23 cellular contexts compared by ENCODE assay signal in genomic region chr16:88589441-88589840, GRCh38. TPM values are rescaled to one million over a fixed set of nuclear protein-coding genes. Genes with fewer than 3 reads are reported as not detected.
DNase-seq lines count a peak whose midpoint lies in the region; ATAC-seq and TF ChIP-seq lines count a peak whose summit lies in the region.
"Had no signal": no experiment of that assay in that cellular context is flagged by ENCODE, and none has a peak within 500 bp of the region (broad histone marks: within the 10 kb centered on the region; RNA-seq: fewer than 3 reads in every experiment).

No MANE protein-coding gene starts in this region.

- no peak for TF ChIP-seq POLR2A in esophagus squamous epithelium (IDR thresholded peaks at IDR 0.05)

- H3K9me3 ChIP-seq in CD4-positive, alpha-beta T cell (ENCODE audit: control insufficient read depth, low read length): no peaks in the 10 kb centered on the region
- H3K9me3 ChIP-seq in effector memory CD4-positive, alpha-beta T cell (ENCODE audit: control insufficient read depth, low read length): no peaks in the 10 kb centered on the region
- H3K9me3 ChIP-seq in esophagus squamous epithelium: no peaks in the 10 kb centered on the region
- H3K9me3 ChIP-seq: A549, right atrium auricular region, upper lobe of right lung had no signal

- H3K4me1 Mint-ChIP-seq in activated CD4-positive, alpha-beta T cell treated with anti-CD3 and anti-CD28 coated beads, Interleukin-2, amount 10 ng/mL, durations not matched to agents 7 days and 5 days: peaks cover 43% of the 10 kb centered on the region
- peaks cover 43% of the 10 kb centered on the region for H3K4me1 Mint-ChIP-seq in CD4-positive, alpha-beta T cell (ENCODE audit: low read depth)

- 83% methylated on average over 11 of the region's 11 CpGs for WGBS in esophagus squamous epithelium, 2 donors

- no peak overlapping the region for H3K27ac ChIP-seq in CD4-positive, alpha-beta T cell (ENCODE audit: low read depth, low read length)
- peak overlapping the region; percentile 28 for H3K27ac ChIP-seq in effector memory CD4-positive, alpha-beta T cell (ENCODE audit: insufficient read depth, low read length, poor library complexity, severe bottlenecking)
- H3K27ac ChIP-seq in esophagus squamous epithelium: no peak overlapping the region
- H3K27ac ChIP-seq: A549, coronary artery, right atrium auricular region, upper lobe of right lung had no signal

- H3K36me3 ChIP-seq in effector memory CD4-positive, alpha-beta T cell (ENCODE audit: control insufficient read depth, insufficient read depth, low read length): peaks cover 40% of the 10 kb centered on the region
- peaks cover 18 to 97% (median 27%) of the 10 kb centered on the region in 3 donors for H3K36me3 ChIP-seq in esophagus squamous epithelium

- no peaks in the 10 kb centered on the region for H3K9me3 Mint-ChIP-seq in activated CD4-positive, alpha-beta T cell treated with anti-CD3 and anti-CD28 coated beads, Interleukin-2, amount 10 ng/mL, durations not matched to agents 7 days and 5 days
- no peaks in the 10 kb centered on the region for H3K9me3 Mint-ChIP-seq in CD4-positive, alpha-beta T cell

- H3K27me3 Mint-ChIP-seq in activated CD4-positive, alpha-beta T cell treated with anti-CD3 and anti-CD28 coated beads, Interleukin-2, amount 10 ng/mL, durations not matched to agents 7 days and 5 days: no peaks in the 10 kb centered on the region
- H3K27me3 Mint-ChIP-seq in CD4-positive, alpha-beta T cell: no peaks in the 10 kb centered on the region
- H3K27me3 Mint-ChIP-seq: B cell had no signal

- POLR2A ChIA-PET in activated CD4-positive, alpha-beta T cell treated with anti-CD3 and anti-CD28 coated beads, Interleukin-2, amount 10 ng/mL, durations not matched to agents 7 days and 5 days (lab: Charles Lee): no interaction called here
- POLR2A ChIA-PET in CD4-positive, alpha-beta T cell (lab: Charles Lee): no interaction called here

- H3K27ac Mint-ChIP-seq in activated CD4-positive, alpha-beta T cell treated with anti-CD3 and anti-CD28 coated beads, Interleukin-2, amount 10 ng/mL, durations not matched to agents 7 days and 5 days: peak overlapping the region; percentile 74
- H3K27ac Mint-ChIP-seq in CD4-positive, alpha-beta T cell: peak overlapping the region; percentile 87
- H3K27ac Mint-ChIP-seq: B cell had no signal

- H3K27me3 ChIP-seq in CD4-positive, alpha-beta T cell (ENCODE audit: control insufficient read depth, insufficient read depth, low read length): no peaks in the 10 kb centered on the region
- no peaks in the 10 kb centered on the region for H3K27me3 ChIP-seq in effector memory CD4-positive, alpha-beta T cell (replicated peaks; ENCODE audit: control insufficient read depth, insufficient read depth, low read length, poor library complexity, severe bottlenecking)
- no peaks in the 10 kb centered on the region for H3K27me3 ChIP-seq in esophagus squamous epithelium
- H3K27me3 ChIP-seq: right atrium auricular region, upper lobe of right lung had no signal

- TF ChIP-seq CTCF in CD4-positive, alpha-beta T cell (IDR thresholded peaks at IDR 0.05): no peak
- no peak for TF ChIP-seq CTCF in esophagus squamous epithelium (IDR thresholded peaks at IDR 0.05)

- no peak for DNase-seq in activated CD4-positive, alpha-beta T cell treated with anti-CD3 and anti-CD28 coated beads, Interleukin-2, amount 10 ng/mL, durations not matched to agents 7 days and 5 days
- no peak for DNase-seq in activated CD4-positive, alpha-beta T cell treated with anti-CD3 and anti-CD28 coated beads for 1 hour
- DNase-seq in CD4-positive, alpha-beta T cell: no peak
- DNase-seq in activated CD4-positive, CD25-positive, alpha-beta regulatory T cell (lab: John Stamatoyannopoulos, UW): peak in 3 of 4 experiments; percentile 25 to 28 (median 25)
- no peak for DNase-seq in effector memory CD4-positive, alpha-beta T cell
- DNase-seq in A172 (ENCODE audit: low spot score): no peak
- no peak for DNase-seq in esophagus squamous epithelium (lab: John Stamatoyannopoulos, UW)
- DNase-seq: activated T-cell treated with anti-CD3 and anti-CD28 coated beads, Interleukin-2, amount 50 U/mL, for 48 hours; amygdala; Karpas-422; NCI-H1930; NCI-H226; NCI-H774; stimulated activated CD4-positive, alpha-beta T cell treated with anti-CD3 and anti-CD28 coated beads, Interleukin-4, amount 100 ng/mL, for 4 hours; substantia nigra; upper lobe of right lung had no signal

- ATAC-seq in CD4-positive, alpha-beta T cell (ENCODE audit: poor library complexity): peak; percentile 38
- no peak for ATAC-seq in GM21390 (IDR thresholded peaks at IDR 0.05; ENCODE audit: unreplicated experiment)
- ATAC-seq: A549, upper lobe of right lung had no signal

- H3K4me3 ChIP-seq in effector memory CD4-positive, alpha-beta T cell (ENCODE audit: insufficient read depth, low read depth, low read length, poor library complexity, severe bottlenecking): no peak overlapping the region
- no peak overlapping the region for H3K4me3 ChIP-seq in esophagus squamous epithelium
- H3K4me3 ChIP-seq: A549, coronary artery, right atrium auricular region, upper lobe of right lung had no signal

- H3K36me3 Mint-ChIP-seq in activated CD4-positive, alpha-beta T cell treated with anti-CD3 and anti-CD28 coated beads, Interleukin-2, amount 10 ng/mL, durations not matched to agents 7 days and 5 days (ENCODE audit: low read depth): peaks cover 44% of the 10 kb centered on the region
- H3K36me3 Mint-ChIP-seq in CD4-positive, alpha-beta T cell (ENCODE audit: low read depth): peaks cover 75% of the 10 kb centered on the region

- peaks cover 7% of the 10 kb centered on the region for H3K4me1 ChIP-seq in effector memory CD4-positive, alpha-beta T cell (ENCODE audit: control insufficient read depth, insufficient read depth, low read length, poor library complexity, severe bottlenecking)
- peaks cover 0 to 7% (median 3%) of the 10 kb centered on the region in 3 donors for H3K4me1 ChIP-seq in esophagus squamous epithelium
- H3K4me1 ChIP-seq: A549, upper lobe of right lung had no signal

- CTCF ChIA-PET in activated CD4-positive, alpha-beta T cell treated with anti-CD3 and anti-CD28 coated beads, Interleukin-2, amount 10 ng/mL, durations not matched to agents 7 days and 5 days (lab: Charles Lee): interaction anchor here (0.9 to 1.3 kb wide), 3 partner anchors 19 to 134 kb away, joined by 3 to 4 read pairs (median 3); partner anchors contain the start of gene ZC3H18
- CTCF ChIA-PET in CD4-positive, alpha-beta T cell (lab: Charles Lee): no interaction called here

- H3K4me3 Mint-ChIP-seq in activated CD4-positive, alpha-beta T cell treated with anti-CD3 and anti-CD28 coated beads, Interleukin-2, amount 10 ng/mL, durations not matched to agents 7 days and 5 days: no peak overlapping the region
- no peak overlapping the region for H3K4me3 Mint-ChIP-seq in CD4-positive, alpha-beta T cell
- H3K4me3 Mint-ChIP-seq: B cell had no signal

- intact Hi-C loops in CD4-positive, alpha-beta T cell (cut with DNase I, micrococcal nuclease): loop anchor here in 1 of 2 experiments (10.0 kb wide), 1 partner anchor 45 kb away; the partner anchor contains the start of gene IL17C
- intact Hi-C loops in esophagus squamous epithelium (cut with DNase I): no loop called here

RNA-seq across cellular contexts. Expression of gene ZC3H18, which starts 19.2 kb away (rescaled TPM):
- total RNA-seq in activated CD4-positive, alpha-beta T cell treated with anti-CD3 and anti-CD28 coated beads, Interleukin-2, amount 10 ng/mL, durations not matched to agents 7 days and 5 days: 10 to 100 TPM; 77.1 to 87.0 TPM
- total RNA-seq in CD4-positive, alpha-beta T cell: 10 to 100 TPM; 92.6 to 93.7 TPM
- 17.7 and 18.3 TPM in 2 replicates for total RNA-seq in A172 (2014; rRNA removed; shearing (Covaris generic))
- total RNA-seq in esophagus squamous epithelium: 10 to 100 TPM; 15.4 to 27.3 (median 17.5) TPM

RNA-seq across cellular contexts. Expression of gene IL17C, which starts 48.9 kb away (rescaled TPM):
- total RNA-seq in activated CD4-positive, alpha-beta T cell treated with anti-CD3 and anti-CD28 coated beads, Interleukin-2, amount 10 ng/mL, durations not matched to agents 7 days and 5 days: under 1 TPM in 1 of 2 experiments, not detected in 1; 0.20 TPM
- under 1 TPM in 1 of 2 experiments, not detected in 1; 0.77 TPM for total RNA-seq in CD4-positive, alpha-beta T cell
- not detected in 2 replicates for total RNA-seq in A172 (2014; rRNA removed; shearing (Covaris generic))
- total RNA-seq in esophagus squamous epithelium: 1 to 10 TPM in 1 of 4 donors, not detected in 3; 2.4 TPM
- total RNA-seq: lung microvascular endothelial cell, osteocyte, right atrium auricular region, upper lobe of right lung had no signal

Comparison
In these comparisons a context has a peak if more than half of its experiments do, and no peak if none do; other contexts are left out.
1. DNase-seq: peak in activated CD4-positive, CD25-positive, alpha-beta regulatory T cell (3 of 4); none in activated CD4-positive, alpha-beta T cell treated with anti-CD3 and anti-CD28 coated beads, Interleukin-2, amount 10 ng/mL, durations not matched to agents 7 days and 5 days (single experiment), activated CD4-positive, alpha-beta T cell treated with anti-CD3 and anti-CD28 coated beads for 1 hour (single experiment), CD4-positive, alpha-beta T cell (0 of 10), effector memory CD4-positive, alpha-beta T cell (0 of 3), A172 (single experiment) and esophagus squamous epithelium (single experiment).